Comparison of ENCODE assay signal across 8 cellular contexts in genomic region chr15:65869954-65870871, GRCh38. TPM values are rescaled to one million over a fixed set of nuclear protein-coding genes. Genes with fewer than 3 reads are reported as not detected.
DNase-seq lines count a peak whose midpoint lies in the region; TF ChIP-seq lines count a peak whose summit lies in the region.

No MANE protein-coding gene starts in this region.

- H3K36me3 Mint-ChIP-seq in chondrocyte (ENCODE audit: low read depth), result peaks cover 2% of the 10 kb centered on the region

- H3K27ac Mint-ChIP-seq in chondrocyte (ENCODE audit: unreplicated experiment), result peak overlapping the region; percentile 99

- H3K27ac ChIP-seq in HUES48 (ENCODE audit: low read depth, low read length), result peak overlapping the region; percentile 93

- no peaks in the 10 kb centered on the region for H3K9me3 ChIP-seq in HUES48 (ENCODE audit: control insufficient read depth, insufficient read depth, low read length)

- peak overlapping the region; percentile 93 for H3K9ac ChIP-seq in HUES48 (ENCODE audit: low read depth, low read length)

- H3K4me1 Mint-ChIP-seq in chondrocyte (ENCODE audit: low read depth), result peaks cover 22% of the 10 kb centered on the region

- H3K36me3 ChIP-seq in HUES48 (ENCODE audit: control insufficient read depth, insufficient read depth, low read length), result peaks cover 9% of the 10 kb centered on the region

- TF ChIP-seq CTCF in chondrocyte (IDR thresholded peaks at IDR 0.05), result no peak

- peak overlapping the region; percentile 94 for H3K4me3 ChIP-seq in HUES48 (ENCODE audit: low read depth, low read length)

- H3K9me3 Mint-ChIP-seq in chondrocyte (ENCODE audit: low read depth), result no peaks in the 10 kb centered on the region

- peak overlapping the region; percentile 100 for H3K4me3 Mint-ChIP-seq in chondrocyte (ENCODE audit: unreplicated experiment)

- no peaks in the 10 kb centered on the region for H3K27me3 Mint-ChIP-seq in chondrocyte (ENCODE audit: low read depth)

- H3K27me3 ChIP-seq in HUES48 (ENCODE audit: control insufficient read depth, insufficient read depth, low read length), result no peaks in the 10 kb centered on the region

- peaks cover 10% of the 10 kb centered on the region for H3K4me1 ChIP-seq in HUES48 (ENCODE audit: control insufficient read depth, insufficient read depth, low read length)

- DNase-seq in GF-D8 (lab: John Stamatoyannopoulos, UW), result peak; percentile 24
- DNase-seq in SK-N-DZ (ENCODE audit: low spot score), result peak; percentile 40
- no peak for DNase-seq in chondrocyte (ENCODE audit: low spot score)
- peak; percentile 49 for DNase-seq in kidney glomerular epithelial cell (lab: John Stamatoyannopoulos, UW)
- DNase-seq in stimulated activated CD8-positive, alpha-beta memory T cell treated with anti-CD3 and anti-CD28 coated beads, Interleukin-12 subunit alpha, Interleukin-12 subunit beta, amount 100 ng/mL, for 4 hours (ENCODE audit: low read depth), result peak; percentile 3
- DNase-seq in 8988T, result no peak
- DNase-seq in T-helper 9 cell, result no peak

RNA-seq across cellular contexts. Expression of gene RAB11A, which starts 0.9 kb away (rescaled TPM):
- polyA plus RNA-seq in SK-N-DZ (2014; cell fraction: cytosol; rRNA removed), result 302 and 416 TPM in 2 replicates
- 138 and 213 TPM in 2 replicates for polyA plus RNA-seq in SK-N-DZ (2014; cell fraction: nucleus; rRNA removed)
- 150 to 153 TPM (median 153 TPM) in 3 replicates for total RNA-seq in chondrocyte

Comparison
In these comparisons a context has a peak if more than half of its experiments do, and no peak if none do; other contexts are left out.
1. DNase-seq: peak in GF-D8 (single experiment), SK-N-DZ (single experiment), kidney glomerular epithelial cell (single experiment) and stimulated activated CD8-positive, alpha-beta memory T cell treated with anti-CD3 and anti-CD28 coated beads, Interleukin-12 subunit alpha, Interleukin-12 subunit beta, amount 100 ng/mL, for 4 hours (single experiment); none in chondrocyte (single experiment), 8988T (single experiment) and T-helper 9 cell (single experiment).